8 cellular contexts compared by ENCODE assay signal in genomic region chr12:49322708-49323523, GRCh38. TPM values are rescaled to one million over a fixed set of nuclear protein-coding genes. Genes with fewer than 3 reads are reported as not detected.
DNase-seq lines count a peak whose midpoint lies in the region; ATAC-seq, FAIRE-seq and TF ChIP-seq lines count a peak whose summit lies in the region.

TROAP (plus strand) TSS chr12:49323255; CDS start chr12:49323609, 354 bp downstream.

- WGBS in smooth muscle cell (ENCODE audit: low lambda C conversion rate): 1% methylated on average over 65 of the region's 65 CpGs

- in situ Hi-C loops in GM18951 (cut with MboI; ENCODE audit: low sequenced_read_pairs, unreplicated experiment): no loop called here

- H3K9me3 ChIP-seq in WERI-Rb-1 (ENCODE audit: severe bottlenecking): no peaks in the 10 kb centered on the region
- H3K9me3 ChIP-seq in smooth muscle cell (replicated peaks; ENCODE audit: low read depth): no peaks in the 10 kb centered on the region

- peak within 1 kb of the TSS; percentile 67 for H3K9ac ChIP-seq in smooth muscle cell (ENCODE audit: low read depth)

- no peak for TF ChIP-seq CTCF in WERI-Rb-1 (IDR thresholded peaks at IDR 0.05; ENCODE audit: low read depth, low read length)
- no peak for TF ChIP-seq CTCF in bronchial epithelial cell (IDR thresholded peaks at IDR 0.05; ENCODE audit: insufficient read depth, low read length, severe bottlenecking)
- TF ChIP-seq CTCF in smooth muscle cell (IDR thresholded peaks at IDR 0.05; ENCODE audit: borderline replicate concordance, insufficient read depth, poor library complexity, severe bottlenecking): no peak

- peak; percentile 99 for DNase-seq in AG08396 (ENCODE audit: low spot score)
- DNase-seq in NCI-H2227 treated with DMSO at 0.1 percent for 48 hours (lab: John Stamatoyannopoulos, UW): peak; percentile 97
- DNase-seq in WERI-Rb-1: peak; percentile 98
- peak; percentile 96 for DNase-seq in bronchial epithelial cell (ENCODE audit: low read depth)
- DNase-seq in iPS-NIHi7 (ENCODE audit: extremely low spot score): peak; percentile 100
- DNase-seq in smooth muscle cell (lab: John Stamatoyannopoulos, UW; ENCODE audit: unreplicated experiment): peak; percentile 86

- H3F3A ChIP-seq in smooth muscle cell (ENCODE audit: low read depth): no peaks in the 10 kb centered on the region

- H3K27ac ChIP-seq in WERI-Rb-1 (peak within 1 kb of the TSS; percentile 88), smooth muscle cell (ENCODE audit: low read depth) (no peak within 1 kb of the TSS)

- TF ChIP-seq POLR2A in GM18951 (IDR thresholded peaks at IDR 0.05; ENCODE audit: extremely low read depth, insufficient read depth, insufficient read length): peak; percentile 93

- H3K4me2 ChIP-seq in smooth muscle cell: peak within 1 kb of the TSS; percentile 89

- H3K4me1 ChIP-seq in smooth muscle cell (ENCODE audit: low read depth): peaks cover 7% of the 10 kb centered on the region

- peak; percentile 99 for ATAC-seq in HG03175 (IDR thresholded peaks at IDR 0.05; ENCODE audit: unreplicated experiment)

- H3K79me2 ChIP-seq in smooth muscle cell (ENCODE audit: low read depth): peaks cover 4% of the 10 kb centered on the region

- FAIRE-seq in bronchial epithelial cell (lab: Jason Lieb, UNC): no peak

- no peaks in the 10 kb centered on the region for H4K20me1 ChIP-seq in smooth muscle cell (ENCODE audit: low read depth)

- peaks cover 33% of the 10 kb centered on the region for H3K36me3 ChIP-seq in WERI-Rb-1
- peaks cover 6% of the 10 kb centered on the region for H3K36me3 ChIP-seq in bronchial epithelial cell (ENCODE audit: control insufficient read depth, insufficient read depth, low read length)
- H3K36me3 ChIP-seq in smooth muscle cell (ENCODE audit: low read depth): no peaks in the 10 kb centered on the region

- H3K27me3 ChIP-seq in WERI-Rb-1 (ENCODE audit: insufficient read depth, low read depth, severe bottlenecking) (no peaks in the 10 kb centered on the region), bronchial epithelial cell (ENCODE audit: control insufficient read depth, insufficient read depth, low read length) (no peaks in the 10 kb centered on the region), smooth muscle cell (ENCODE audit: low read depth) (no peaks in the 10 kb centered on the region)

- H2AFZ ChIP-seq in smooth muscle cell (ENCODE audit: low read depth): peak within 1 kb of the TSS; percentile 83

- H3K4me3 ChIP-seq in WERI-Rb-1 (ENCODE audit: low read depth, low read length): peak within 1 kb of the TSS; percentile 85
- H3K4me3 ChIP-seq in bronchial epithelial cell (ENCODE audit: low read depth, low read length): peak within 1 kb of the TSS; percentile 68
- H3K4me3 ChIP-seq in smooth muscle cell: peak within 1 kb of the TSS; percentile 66

RNA-seq across cellular contexts. Expression of gene TROAP, which starts in this region (rescaled TPM):
- 2.6 and 5.2 TPM in 2 replicates for total RNA-seq in bronchial epithelial cell
- total RNA-seq in smooth muscle cell: 2.6 and 3.7 TPM in 2 replicates
- polyA plus RNA-seq in smooth muscle cell: 8.5 and 10.2 TPM in 2 replicates
